In the genomic region with DNA sequence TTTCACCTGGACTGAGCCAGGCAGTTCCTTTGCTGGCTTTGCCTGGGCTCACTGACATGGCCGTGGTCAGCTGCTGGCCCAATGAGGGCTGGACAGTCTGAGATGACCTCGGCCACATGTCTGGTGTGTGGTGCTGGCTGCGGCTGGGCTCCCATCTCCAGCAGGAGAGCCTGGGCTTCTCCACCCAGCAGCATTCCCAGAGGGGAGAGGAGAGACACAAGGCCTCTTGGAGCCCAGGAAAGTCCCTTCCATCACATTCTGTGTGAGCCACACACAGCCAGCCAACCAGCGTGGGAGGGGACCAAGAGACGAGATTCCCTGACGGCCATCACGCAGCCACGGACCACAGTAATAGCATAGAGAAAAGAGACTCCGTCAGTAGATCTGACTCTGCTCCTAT, we compare ENCODE assay signal across 30 cellular contexts.
"Had no signal": no experiment of that assay in that cellular context is flagged by ENCODE, and none has a peak within 500 bp of the region (broad histone marks: within the 10 kb centered on the region; RNA-seq: fewer than 3 reads in every experiment).

No MANE protein-coding gene starts in this region.

- H3K4me3 ChIP-seq: neural progenitor cell, pancreas, psoas muscle, right lobe of liver, skin epidermis, smooth muscle cell, spleen, suprapubic skin, testis, tibial artery, transverse colon, upper lobe of right lung, uterus had no signal

- H3K9ac ChIP-seq: neural progenitor cell had no signal

- H3K4me1 ChIP-seq: neural progenitor cell, pancreas, right lobe of liver, upper lobe of right lung, uterus had no signal

- H3K4me2 ChIP-seq: neural progenitor cell, smooth muscle cell had no signal

- H3K4me1 Mint-ChIP-seq: naive thymus-derived CD4-positive, alpha-beta T cell; natural killer cell; nephron; stimulated activated naive CD8-positive, alpha-beta T cell treated with anti-CD3 and anti-CD28 coated beads, Interleukin-15, amount 100 ng/mL, for 72 hours had no signal

- H3K9me3 ChIP-seq: neutrophil, pancreas, psoas muscle, right lobe of liver, spleen, suprapubic skin, testis, tibial artery, transverse colon, upper lobe of right lung, uterus had no signal

- H3K27me3 ChIP-seq: neural progenitor cell, neutrophil, pancreas, right lobe of liver, suprapubic skin, testis, transverse colon, upper lobe of right lung, uterus had no signal

- H3K27ac Mint-ChIP-seq: naive thymus-derived CD4-positive, alpha-beta T cell; natural killer cell; nephron; neural progenitor cell; stimulated activated memory B cell treated with anti-CD40 and anti-IgM and Interleukin-4, amounts not matched to agents 10 μg/mL and 1 μg/mL and 100 μg/mL, for 72 hours; stimulated activated naive CD8-positive, alpha-beta T cell treated with anti-CD3 and anti-CD28 coated beads, Interleukin-15, amount 100 ng/mL, for 72 hours; type B pancreatic cell had no signal

- DNase-seq: naive thymus-derived CD4-positive, alpha-beta T cell; natural killer cell; nucleus accumbens; psoas muscle; right cardiac atrium; spleen; stimulated activated CD4-positive, alpha-beta T cell treated with anti-CD3 and anti-CD28 coated beads, Interleukin-12 subunit alpha, Interleukin-12 subunit beta, amount 100 ng/mL, for 4 hours; stimulated activated CD4-positive, alpha-beta T cell treated with anti-CD3 and anti-CD28 coated beads, Interleukin-1b, Interleukin-23, amount 100 ng/mL, for 48 hours; stimulated activated CD4-positive, alpha-beta T cell treated with anti-CD3 and anti-CD28 coated beads, Interleukin-4, amount 100 ng/mL, for 1 hour; stimulated activated CD4-positive, alpha-beta T cell treated with anti-CD3 and anti-CD28 coated beads, Interleukin-4, amount 100 ng/mL, for 4 hours; stimulated activated CD8-positive, alpha-beta memory T cell treated with anti-CD3 and anti-CD28 coated beads, Interleukin-4, amount 100 ng/mL, for 48 hours; stimulated activated naive CD4-positive, alpha-beta T cell; stimulated activated naive CD8-positive, alpha-beta T cell treated with anti-CD3 and anti-CD28 coated beads, Interleukin-15, amount 100 ng/mL, for 72 hours; stimulated activated naive CD8-positive, alpha-beta T cell treated with anti-CD3 and anti-CD28 coated beads, Interleukin-15, Interleukin-2, amounts not matched to agents 100 U/mL and 50 U/mL, for 24 hours; substantia nigra; testis; transverse colon; upper lobe of right lung; uterus had no signal

- H2AFZ ChIP-seq: neural progenitor cell had no signal

- ATAC-seq: naive thymus-derived CD4-positive, alpha-beta T cell; natural killer cell; pancreas; stimulated activated naive CD8-positive, alpha-beta T cell treated with anti-CD3 and anti-CD28 coated beads, Interleukin-15, amount 100 ng/mL, for 72 hours; stimulated activated naive CD8-positive, alpha-beta T cell treated with anti-CD3 and anti-CD28 coated beads, Interleukin-15, Interleukin-2, amounts not matched to agents 100 U/mL and 50 U/mL, for 24 hours had no signal

- H3K4me3 Mint-ChIP-seq: naive thymus-derived CD4-positive, alpha-beta T cell; natural killer cell; nephron; neural progenitor cell; stimulated activated memory B cell treated with anti-CD40 and anti-IgM and Interleukin-4, amounts not matched to agents 10 μg/mL and 1 μg/mL and 100 μg/mL, for 72 hours; stimulated activated naive CD8-positive, alpha-beta T cell treated with anti-CD3 and anti-CD28 coated beads, Interleukin-15, amount 100 ng/mL, for 72 hours; type B pancreatic cell had no signal

- H3K36me3 ChIP-seq: neural progenitor cell, neutrophil, pancreas, right lobe of liver, spleen, suprapubic skin, tibial artery, transverse colon, upper lobe of right lung, uterus had no signal

- H3K9me3 Mint-ChIP-seq: natural killer cell; nephron; neural progenitor cell; stimulated activated memory B cell treated with anti-CD40 and anti-IgM and Interleukin-4, amounts not matched to agents 10 μg/mL and 1 μg/mL and 100 μg/mL, for 72 hours; stimulated activated naive CD8-positive, alpha-beta T cell treated with anti-CD3 and anti-CD28 coated beads, Interleukin-15, amount 100 ng/mL, for 72 hours; type B pancreatic cell had no signal

- H3K36me3 Mint-ChIP-seq: naive thymus-derived CD4-positive, alpha-beta T cell; natural killer cell; neural progenitor cell; stimulated activated memory B cell treated with anti-CD40 and anti-IgM and Interleukin-4, amounts not matched to agents 10 μg/mL and 1 μg/mL and 100 μg/mL, for 72 hours; type B pancreatic cell had no signal

- H3K27ac ChIP-seq: neural progenitor cell, neutrophil, pancreas, psoas muscle, right lobe of liver, skin epidermis, spleen, suprapubic skin, testis, tibial artery, transverse colon, upper lobe of right lung, uterus had no signal
